In genomic region chr14:101005447-101005846, GRCh38 we compare ENCODE assay signal across 12 cellular contexts.
DNase-seq lines count a peak whose midpoint lies in the region; ATAC-seq and TF ChIP-seq lines count a peak whose summit lies in the region.
"Had no signal": no experiment of that assay in that cellular context is flagged by ENCODE, and none has a peak within 500 bp of the region (broad histone marks: within the 10 kb centered on the region; RNA-seq: fewer than 3 reads in every experiment).

No MANE protein-coding gene starts in this region.

- TF ChIP-seq CTCF in CD14-positive monocyte (IDR thresholded peaks at IDR 0.05) (no peak), NB4 (IDR thresholded peaks at IDR 0.05; ENCODE audit: low read depth, low read length) (no peak)

- ATAC-seq in left ventricle myocardium superior: peak; percentile 66
- no peak for ATAC-seq in HG03139 (IDR thresholded peaks at IDR 0.05; ENCODE audit: unreplicated experiment)
- ATAC-seq: foreskin keratinocyte had no signal

- peak overlapping the region; percentile 69 to 90 (median 87) for H3K27ac Mint-ChIP-seq in CD14-positive monocyte
- H3K27ac Mint-ChIP-seq: CD4-positive, alpha-beta memory T cell had no signal

- H3K36me3 Mint-ChIP-seq in CD14-positive monocyte: peaks cover 0 to 2% of the 10 kb centered on the region in 2 donors
- H3K36me3 Mint-ChIP-seq: CD4-positive, alpha-beta memory T cell had no signal

- peaks cover 0 to 7% (median 3%) of the 10 kb centered on the region in 7 donors for H3K9me3 Mint-ChIP-seq in CD14-positive monocyte

- peaks cover 6 to 23% (median 13%) of the 10 kb centered on the region in 3 donors for H3K27me3 Mint-ChIP-seq in CD14-positive monocyte (ENCODE audit: low read depth in 3 of 3)

- TF ChIP-seq POLR2A in NB4 (IDR thresholded peaks at IDR 0.05; ENCODE audit: extremely low read depth, insufficient read length): no peak

- H3K4me1 Mint-ChIP-seq in CD14-positive monocyte: peaks cover 33% of the 10 kb centered on the region
- H3K4me1 Mint-ChIP-seq: CD4-positive, alpha-beta memory T cell had no signal

- DNase-seq in CD14-positive monocyte (ENCODE audit: low spot score): no peak
- DNase-seq in NB4 (ENCODE audit: low read depth): peak; percentile 42
- DNase-seq in left ventricle myocardium superior: peak; percentile 55
- peak; percentile 68 for DNase-seq in pons (ENCODE audit: low spot score)
- DNase-seq in NCI-H526 (lab: John Stamatoyannopoulos, UW): no peak
- DNase-seq in activated CD4-positive, alpha-beta T cell treated with anti-CD3 and anti-CD28 coated beads, Interleukin-2, amount 50 U/mL, for 4 hours: no peak
- DNase-seq in activated CD4-positive, alpha-beta T cell treated with anti-CD3 and anti-CD28 coated beads for 1 hour: no peak
- DNase-seq: activated CD8-positive, alpha-beta memory T cell treated with anti-CD3 and anti-CD28 coated beads, Interleukin-2, amount 50 U/mL, for 48 hours; CD4-positive, alpha-beta memory T cell; foreskin keratinocyte; kidney had no signal

- no peak overlapping the region for H3K4me3 ChIP-seq in NB4 (ENCODE audit: low read depth, low read length)

- intact Hi-C loops in CD14-positive monocyte (cut with micrococcal nuclease) (no loop called here), left ventricle myocardium superior (cut with micrococcal nuclease) (no loop called here)

- H3K4me3 Mint-ChIP-seq in CD14-positive monocyte: peak overlapping the region; percentile 75 to 88
- H3K4me3 Mint-ChIP-seq: CD4-positive, alpha-beta memory T cell had no signal

Comparison
In these comparisons a context has a peak if more than half of its experiments do, and no peak if none do; other contexts are left out.
1. DNase-seq: peak in NB4 (single experiment), left ventricle myocardium superior (single experiment) and pons (single experiment); none in CD14-positive monocyte (single experiment), NCI-H526 (0 of 2), activated CD4-positive, alpha-beta T cell treated with anti-CD3 and anti-CD28 coated beads, Interleukin-2, amount 50 U/mL, for 4 hours (0 of 2) and activated CD4-positive, alpha-beta T cell treated with anti-CD3 and anti-CD28 coated beads for 1 hour (single experiment).